Comparison of ENCODE assay signal across 5 cellular contexts in genomic region chr5:727087-727486, GRCh38. TPM values are rescaled to one million over a fixed set of nuclear protein-coding genes. Genes with fewer than 3 reads are reported as not detected.
"Had no signal": no experiment of that assay in that cellular context is flagged by ENCODE, and none has a peak within 500 bp of the region (broad histone marks: within the 10 kb centered on the region; RNA-seq: fewer than 3 reads in every experiment).

No MANE protein-coding gene starts in this region.

RNA-seq across cellular contexts. Expression of gene ZDHHC11B, which starts 57.4 kb away (rescaled TPM):
- total RNA-seq: foreskin keratinocyte, glomerular endothelial cell, lung microvascular endothelial cell, pulmonary artery endothelial cell had no signal
- polyA plus RNA-seq: fibroblast of lung, foreskin keratinocyte had no signal
